ENCODE assay signal across 25 cellular contexts in the genomic region with DNA sequence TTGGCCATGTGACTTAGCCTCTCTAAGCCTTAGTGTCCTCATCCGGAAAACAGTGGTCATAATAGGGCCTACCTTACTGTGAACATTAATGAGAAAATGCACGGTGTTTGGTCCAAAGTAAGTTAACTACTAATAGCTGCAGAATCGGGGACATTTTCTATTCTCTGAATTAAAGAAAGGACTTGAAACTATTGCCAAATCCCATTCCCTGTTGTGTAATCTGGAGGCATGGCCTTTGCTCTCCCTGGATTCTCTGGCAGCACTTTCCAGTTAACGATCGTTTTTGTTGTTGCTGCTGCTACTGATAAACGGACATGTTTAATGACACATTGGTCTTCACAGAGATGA. TPM values are rescaled to one million over a fixed set of nuclear protein-coding genes. Genes with fewer than 3 reads are reported as not detected.
DNase-seq lines count a peak whose midpoint lies in the region; ATAC-seq, FAIRE-seq and TF ChIP-seq lines count a peak whose summit lies in the region.
"Had no signal": no experiment of that assay in that cellular context is flagged by ENCODE, and none has a peak within 500 bp of the region (broad histone marks: within the 10 kb centered on the region; RNA-seq: fewer than 3 reads in every experiment).

No MANE protein-coding gene starts in this region.

- intact Hi-C loops in left ventricle myocardium superior (cut with micrococcal nuclease) (no loop called here), pancreas (cut with DNase I) (no loop called here)

- H3K36me3 ChIP-seq in pancreas = no peaks in the 10 kb centered on the region
- H3K36me3 ChIP-seq: transverse colon had no signal

- H3K27ac ChIP-seq in pancreas = peak overlapping the region in 2 of 4 donors; percentile 31 to 37
- H3K27ac ChIP-seq: transverse colon had no signal

- peaks cover 0 to 2% (median 0%) of the 10 kb centered on the region in 4 donors for H3K27me3 ChIP-seq in pancreas
- H3K27me3 ChIP-seq: transverse colon had no signal

- ATAC-seq in left ventricle myocardium superior = peak; percentile 64
- ATAC-seq in pancreas = peak in 3 of 4 donors; percentile 59 to 81 (median 66)
- no peak for ATAC-seq in GM18870 (IDR thresholded peaks at IDR 0.05; ENCODE audit: unreplicated experiment)
- ATAC-seq: CD8-positive, alpha-beta T cell; stimulated activated naive CD8-positive, alpha-beta T cell treated with anti-CD3 and anti-CD28 coated beads, Interleukin-15, Interleukin-2, amounts not matched to agents 100 U/mL and 50 U/mL, for 24 hours had no signal

- DNase-seq in EH (ENCODE audit: low read depth) (peak; percentile 6), amniotic epithelial cell (ENCODE audit: low read depth) (peak; percentile 9), left ventricle myocardium superior (no peak), pancreas (peak in 2 of 6 donors; percentile 4 to 33), NCI-H2227 (lab: John Stamatoyannopoulos, UW; ENCODE audit: unreplicated experiment) (no peak), NCI-H446 treated with DMSO at 0.1 percent for 48 hours (lab: John Stamatoyannopoulos, UW) (no peak)
- DNase-seq in stimulated activated naive CD4-positive, alpha-beta T cell treated with Interleukin-2 at 50 U/mL for 16 hours (lab: John Stamatoyannopoulos, UW) = no peak
- DNase-seq: activated CD4-positive, CD25-positive, alpha-beta regulatory T cell; activated T-cell treated with anti-CD3 and anti-CD28 coated beads, Interleukin-2, amount 50 U/mL, for 48 hours; CD8-positive, alpha-beta T cell; foreskin melanocyte; hypothalamus; KBM-7; midbrain; NCI-H2029; NCI-H446; nephron progenitor cell; posterior cingulate gyrus; stimulated activated naive CD8-positive, alpha-beta T cell treated with anti-CD3 and anti-CD28 coated beads, Interleukin-15, Interleukin-2, amounts not matched to agents 100 U/mL and 50 U/mL, for 24 hours; transverse colon had no signal

- FAIRE-seq in pancreas (lab: Jason Lieb, UNC) = no peak
- FAIRE-seq: colon, endometrium, GM12892 had no signal

- H3K4me1 ChIP-seq in pancreas = no peaks in the 10 kb centered on the region
- H3K4me1 ChIP-seq: transverse colon had no signal

- H3K9me3 ChIP-seq in pancreas = no peaks in the 10 kb centered on the region
- H3K9me3 ChIP-seq: transverse colon had no signal

- 37 to 47% methylated on average over 6 of the region's 6 CpGs for WGBS in pancreas, 2 donors

- TF ChIP-seq CTCF in pancreas (IDR thresholded peaks at IDR 0.05) = no peak

- no peak overlapping the region for H3K4me3 ChIP-seq in pancreas
- H3K4me3 ChIP-seq: skin epidermis, transverse colon had no signal

RNA-seq across cellular contexts. Expression of gene FMO4, which starts 30.5 kb away (rescaled TPM):
- total RNA-seq in left ventricle myocardium superior (2.2 TPM), pancreas (1 to 10 TPM in 4 of 6 donors, under 1 TPM in 2; 0.69 to 1.8 (median 1.4) TPM)
- polyA plus RNA-seq in pancreas = 1 to 10 TPM; 1.5 to 3.2 TPM

Comparison
In these comparisons a context has a peak if more than half of its experiments do, and no peak if none do; other contexts are left out.
1. DNase-seq: peak in EH (single experiment) and amniotic epithelial cell (single experiment); none in left ventricle myocardium superior (single experiment), NCI-H2227 (single experiment), NCI-H446 treated with DMSO at 0.1 percent for 48 hours (single experiment) and stimulated activated naive CD4-positive, alpha-beta T cell treated with Interleukin-2 at 50 U/mL for 16 hours (single experiment).